Comparison of ENCODE assay signal across 11 cellular contexts in the genomic region with DNA sequence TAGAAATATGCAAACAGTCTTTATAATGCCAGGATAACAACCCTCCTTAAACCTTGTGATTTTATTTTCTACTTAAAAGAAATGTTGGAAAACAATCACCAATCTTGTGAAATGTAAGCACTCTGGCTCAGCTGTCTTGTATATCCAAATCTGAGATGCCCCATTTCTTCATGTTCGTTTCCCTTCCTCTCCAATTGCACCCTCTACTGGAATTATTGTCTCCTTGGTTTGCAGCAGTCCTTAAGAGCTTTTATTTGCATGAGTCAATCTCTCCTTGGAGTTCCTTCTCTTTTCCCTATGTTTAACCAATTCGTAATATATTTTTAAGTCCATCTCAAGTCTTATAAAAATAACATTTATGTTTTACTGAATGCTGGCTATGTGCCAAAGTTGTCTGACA.
DNase-seq lines count a peak whose midpoint lies in the region; ATAC-seq and TF ChIP-seq lines count a peak whose summit lies in the region.
"Had no signal": no experiment of that assay in that cellular context is flagged by ENCODE, and none has a peak within 500 bp of the region (broad histone marks: within the 10 kb centered on the region; RNA-seq: fewer than 3 reads in every experiment).

No MANE protein-coding gene starts in this region.

- no peaks in the 10 kb centered on the region for H3K4me1 Mint-ChIP-seq in CD8-positive, alpha-beta T cell (ENCODE audit: low read depth)
- H3K4me1 Mint-ChIP-seq: CD4-positive, CD25-positive, alpha-beta regulatory T cell; IgD-negative memory B cell had no signal

- H3K4me3 Mint-ChIP-seq in CD8-positive, alpha-beta T cell, result no peak overlapping the region
- H3K4me3 Mint-ChIP-seq: CD4-positive, CD25-positive, alpha-beta regulatory T cell; IgD-negative memory B cell had no signal

- no peaks in the 10 kb centered on the region for H3K27me3 ChIP-seq in A673 (replicated peaks; ENCODE audit: insufficient read depth, low read depth, low read length, poor library complexity)
- H3K27me3 ChIP-seq in dorsolateral prefrontal cortex, result no peaks in the 10 kb centered on the region
- no peaks in the 10 kb centered on the region for H3K27me3 ChIP-seq in CD8-positive, alpha-beta T cell (ENCODE audit: insufficient read depth, low read length)

- H3K9me3 ChIP-seq in A673 (ENCODE audit: low read depth, low read length, poor library complexity, severe bottlenecking), result no peaks in the 10 kb centered on the region
- H3K9me3 ChIP-seq in CD8-positive, alpha-beta T cell (ENCODE audit: low read length), result no peaks in the 10 kb centered on the region

- H3K4me3 ChIP-seq in A673 (ENCODE audit: low read depth, low read length, poor library complexity, severe bottlenecking) (no peak overlapping the region), dorsolateral prefrontal cortex (no peak overlapping the region)
- no peak overlapping the region for H3K4me3 ChIP-seq in Jurkat, Clone E6-1 (ENCODE audit: low read length)
- H3K4me3 ChIP-seq in CD8-positive, alpha-beta T cell (ENCODE audit: low read depth, low read length), result no peak overlapping the region

- H3K4me1 ChIP-seq in A673 (ENCODE audit: insufficient read depth, low read length, poor library complexity, severe bottlenecking), result no peaks in the 10 kb centered on the region
- no peaks in the 10 kb centered on the region for H3K4me1 ChIP-seq in CD8-positive, alpha-beta T cell (ENCODE audit: insufficient read depth, low read length)

- H3K27ac Mint-ChIP-seq in CD8-positive, alpha-beta T cell, result no peak overlapping the region
- H3K27ac Mint-ChIP-seq: CD4-positive, CD25-positive, alpha-beta regulatory T cell; IgD-negative memory B cell had no signal

- BruUV-seq in A673 (replicated peaks; lab: Mats Ljungman, UMichigan), result no TSS peak

- ATAC-seq in HG03097 (IDR thresholded peaks at IDR 0.05; ENCODE audit: low FRiP score, unreplicated experiment), result no peak
- no peak for ATAC-seq in CD8-positive, alpha-beta T cell

- POLR2A ChIA-PET in A673 (lab: Charles Lee; ENCODE audit: low non-redundant PET), result no interaction called here
- POLR2A ChIA-PET in CD8-positive, alpha-beta T cell (lab: Charles Lee), result no interaction called here

- DNase-seq in A673 (ENCODE audit: low spot score), result peak; percentile 69
- peak; percentile 17 for DNase-seq in Jurkat, Clone E6-1 (ENCODE audit: low read depth, low spot score)
- DNase-seq in NOMO-1 treated with dmso at 0.1 percent for 144 hours (lab: John Stamatoyannopoulos, UW; ENCODE audit: unreplicated experiment), result peak; percentile 91
- no peak for DNase-seq in dorsolateral prefrontal cortex
- no peak for DNase-seq in activated CD4-positive, alpha-beta T cell treated with anti-CD3 and anti-CD28 coated beads for 1 hour
- DNase-seq in central memory CD4-positive, alpha-beta T cell, result no peak
- DNase-seq in CD8-positive, alpha-beta T cell, result no peak
- DNase-seq: CD4-positive, CD25-positive, alpha-beta regulatory T cell; nucleus accumbens had no signal

- H3K27me3 Mint-ChIP-seq in CD8-positive, alpha-beta T cell (ENCODE audit: low read depth), result no peaks in the 10 kb centered on the region
- H3K27me3 Mint-ChIP-seq: CD4-positive, CD25-positive, alpha-beta regulatory T cell; IgD-negative memory B cell had no signal

- TF ChIP-seq CTCF in A673 (conservative IDR thresholded peaks at IDR 0.05; ENCODE audit: low read depth, low read length), result peak; percentile 58
- TF ChIP-seq CTCF in dorsolateral prefrontal cortex (IDR thresholded peaks at IDR 0.05 in 54 of 56, conservative IDR thresholded peaks at IDR 0.05 in 2 of 56; ENCODE audit: low read depth in 1 of 56, partially characterized antibody in 56 of 56), result peak in 39 of 56 donors; percentile 5 to 55 (median 29)
- no peak for TF ChIP-seq CTCF in CD8-positive, alpha-beta T cell (IDR thresholded peaks at IDR 0.05)

- H3K27ac ChIP-seq in A673 (ENCODE audit: low read depth, low read length, poor library complexity, severe bottlenecking) (no peak overlapping the region), dorsolateral prefrontal cortex (no peak overlapping the region)
- no peak overlapping the region for H3K27ac ChIP-seq in CD8-positive, alpha-beta T cell (ENCODE audit: low read depth, low read length)

- CTCF ChIA-PET in A673 (lab: Charles Lee), result no interaction called here
- CTCF ChIA-PET in CD8-positive, alpha-beta T cell (lab: Charles Lee), result no interaction called here

- intact Hi-C loops in A673 (cut with micrococcal nuclease; ENCODE audit: unreplicated experiment), result loop anchor here (2.0 to 5.0 kb wide), 4 partner anchors 364 to 774 kb away; a partner anchor contains a TSS
- intact Hi-C loops in dorsolateral prefrontal cortex (cut with DNase I), result loop anchor here in 1 of 2 donors (5.0 kb wide), 1 partner anchor 374 kb away; no protein-coding TSS in a partner anchor
- intact Hi-C loops in CD8-positive, alpha-beta T cell (cut with DNase I, micrococcal nuclease), result no loop called here

- H3K36me3 Mint-ChIP-seq in CD8-positive, alpha-beta T cell, result no peaks in the 10 kb centered on the region
- H3K36me3 Mint-ChIP-seq: CD4-positive, CD25-positive, alpha-beta regulatory T cell; IgD-negative memory B cell had no signal

- H3K9me3 Mint-ChIP-seq in CD8-positive, alpha-beta T cell, result peaks cover 10% of the 10 kb centered on the region

- H3K36me3 ChIP-seq in A673 (ENCODE audit: insufficient read depth, low read length, poor library complexity, severe bottlenecking), result no peaks in the 10 kb centered on the region
- no peaks in the 10 kb centered on the region for H3K36me3 ChIP-seq in CD8-positive, alpha-beta T cell (ENCODE audit: insufficient read depth, low read length)

Comparison
In these comparisons a context has a peak if more than half of its experiments do, and no peak if none do; other contexts are left out.
1. DNase-seq: peak in A673 (single experiment), Jurkat, Clone E6-1 (single experiment) and NOMO-1 treated with dmso at 0.1 percent for 144 hours (single experiment); none in dorsolateral prefrontal cortex (0 of 10), activated CD4-positive, alpha-beta T cell treated with anti-CD3 and anti-CD28 coated beads for 1 hour (single experiment), central memory CD4-positive, alpha-beta T cell (single experiment) and CD8-positive, alpha-beta T cell (0 of 7).